9 cellular contexts compared by ENCODE assay signal in the genomic region with DNA sequence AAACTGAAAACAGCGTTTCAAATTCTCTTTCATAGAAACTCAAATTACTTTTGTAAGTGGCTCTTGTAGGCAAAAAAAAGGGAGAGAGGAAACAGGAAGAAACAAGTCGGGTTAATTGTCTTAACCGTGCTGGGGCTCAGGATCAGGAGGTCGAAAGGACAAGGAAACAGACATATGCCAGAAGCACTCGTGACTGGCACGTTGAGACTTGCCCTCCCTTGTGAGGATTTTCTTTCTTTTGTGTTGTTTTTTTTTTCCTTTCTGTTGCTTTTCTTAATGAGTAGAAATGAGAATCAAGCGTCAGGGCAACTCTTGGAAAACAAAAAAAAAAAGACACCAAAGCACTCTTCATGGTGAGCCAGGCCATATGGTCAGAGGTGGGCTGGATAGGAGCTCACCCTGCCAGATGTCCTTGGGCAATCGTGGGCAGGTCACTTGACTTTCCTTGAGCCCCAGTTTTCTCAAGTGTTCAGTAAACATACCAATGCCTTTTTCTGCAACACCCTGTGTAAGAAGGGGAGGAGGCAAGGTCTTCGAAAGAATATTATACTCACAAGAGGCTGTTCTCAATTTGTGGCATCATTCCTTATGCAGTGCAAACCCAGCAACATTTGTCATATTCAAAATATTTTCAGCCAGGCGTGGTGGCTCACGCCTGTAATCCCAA. TPM values are rescaled to one million over a fixed set of nuclear protein-coding genes. Genes with fewer than 3 reads are reported as not detected.
A peak's percentile ranks its signal among the peaks of the same experiment; 100 is the strongest.
DNase-seq lines count a peak whose midpoint lies in the region; ATAC-seq and TF ChIP-seq lines count a peak whose summit lies in the region.
"Had no signal": no experiment of that assay in that cellular context is flagged by ENCODE, and none has a peak within 500 bp of the region (broad histone marks: within the 10 kb centered on the region; RNA-seq: fewer than 3 reads in every experiment).

No MANE protein-coding gene starts in this region.

- H3K4me3 Mint-ChIP-seq in CD8-positive, alpha-beta memory T cell, result no peak overlapping the region

- CTCF ChIA-PET in CD8-positive, alpha-beta memory T cell (lab: Charles Lee), result no interaction called here

- peak overlapping the region in 3 of 8 donors; percentile 23 to 65 (median 61) for H3K27ac Mint-ChIP-seq in CD8-positive, alpha-beta memory T cell

- H3K36me3 Mint-ChIP-seq in CD8-positive, alpha-beta memory T cell, result peaks cover 0 to 8% (median 0%) of the 10 kb centered on the region in 3 donors

- H3K36me3 ChIP-seq in breast epithelium (no peaks in the 10 kb centered on the region), liver (ENCODE audit: control insufficient read depth in 4 of 4, insufficient read depth in 3 of 4, low read depth in 1 of 4, low read length in 3 of 4) (peaks cover 0 to 3% (median 0%) of the 10 kb centered on the region in 4 donors), upper lobe of left lung (no peaks in the 10 kb centered on the region), psoas muscle (ENCODE audit: insufficient read depth in 1 of 2, low read depth in 1 of 2) (no peaks in the 10 kb centered on the region)
- H3K36me3 ChIP-seq in CD8-positive, alpha-beta memory T cell (ENCODE audit: insufficient read depth, low read length), result no peaks in the 10 kb centered on the region

- TF ChIP-seq CTCF in breast epithelium (IDR thresholded peaks at IDR 0.05) (no peak), liver (IDR thresholded peaks at IDR 0.05; ENCODE audit: low read depth, low read length, missing input control) (no peak), upper lobe of left lung (IDR thresholded peaks at IDR 0.05) (no peak), psoas muscle (IDR thresholded peaks at IDR 0.05) (no peak)

- POLR2A ChIA-PET in CD8-positive, alpha-beta memory T cell (lab: Charles Lee), result no interaction called here

- TF ChIP-seq POLR2A in breast epithelium (IDR thresholded peaks at IDR 0.05), result no peak
- no peak for TF ChIP-seq POLR2A in upper lobe of left lung (IDR thresholded peaks at IDR 0.05)

- 41% methylated on average over 11 of the region's 11 CpGs for WGBS in liver
- 21% methylated on average over 11 of the region's 11 CpGs for WGBS in upper lobe of left lung, 2 donors
- whole genome bisulfite sequencing in psoas muscle, 3 donors, result 13 to 25% (median 22%) methylated on average over 11 of the region's 11 CpGs

- H3K9me3 ChIP-seq in breast epithelium (no peaks in the 10 kb centered on the region), liver (ENCODE audit: control insufficient read depth in 4 of 4, low read length in 3 of 4) (no peaks in the 10 kb centered on the region), upper lobe of left lung (no peaks in the 10 kb centered on the region), psoas muscle (no peaks in the 10 kb centered on the region)
- no peaks in the 10 kb centered on the region for H3K9me3 ChIP-seq in CD8-positive, alpha-beta memory T cell (ENCODE audit: low read length)

- H3K9ac ChIP-seq in liver (ENCODE audit: low read depth in 1 of 2, low read length in 2 of 2), result no peak overlapping the region

- no peak for TF ChIP-seq RAD21 in liver (IDR thresholded peaks at IDR 0.05)

- peak in 2 of 4 donors; percentile 20 to 70 for TF ChIP-seq EP300 in upper lobe of left lung (IDR thresholded peaks at IDR 0.05)

- no peaks in the 10 kb centered on the region for H3K27me3 ChIP-seq in breast epithelium
- H3K27me3 ChIP-seq in liver (ENCODE audit: control insufficient read depth in 4 of 4, insufficient read depth in 4 of 4, low read length in 3 of 4), result no peaks in the 10 kb centered on the region
- H3K27me3 ChIP-seq in upper lobe of left lung, result no peaks in the 10 kb centered on the region
- peaks cover 0 to 5% (median 0%) of the 10 kb centered on the region in 3 donors for H3K27me3 ChIP-seq in psoas muscle (ENCODE audit: insufficient read depth in 3 of 3, low read length in 2 of 3)
- H3K27me3 ChIP-seq in CD8-positive, alpha-beta memory T cell (ENCODE audit: insufficient read depth, low read length, poor library complexity, severe bottlenecking), result no peaks in the 10 kb centered on the region

- peaks cover 0 to 7% of the 10 kb centered on the region in 2 donors for H3K27me3 Mint-ChIP-seq in CD8-positive, alpha-beta memory T cell

- H3K4me3 ChIP-seq in breast epithelium (peak overlapping the region in 1 of 3 donors; percentile 39), liver (ENCODE audit: low read depth in 1 of 3, low read length in 3 of 3) (no peak overlapping the region), upper lobe of left lung (no peak overlapping the region), psoas muscle (no peak overlapping the region)
- H3K4me3 ChIP-seq in CD8-positive, alpha-beta memory T cell (ENCODE audit: low read length), result no peak overlapping the region
- H3K4me3 ChIP-seq: A549 had no signal

- peaks cover 0 to 13% (median 7%) of the 10 kb centered on the region in 5 donors for H3K9me3 Mint-ChIP-seq in CD8-positive, alpha-beta memory T cell

- H3K27ac ChIP-seq in breast epithelium (peak overlapping the region; percentile 51 to 76), liver (ENCODE audit: low read depth in 1 of 2, low read length in 2 of 2) (peak overlapping the region in 1 of 2 donors; percentile 44), upper lobe of left lung (peak overlapping the region; percentile 69 to 83 (median 72)), psoas muscle (no peak overlapping the region)
- H3K27ac ChIP-seq in CD8-positive, alpha-beta memory T cell (ENCODE audit: low read depth, low read length), result no peak overlapping the region
- H3K27ac ChIP-seq: A549 had no signal

- H3K4me1 ChIP-seq in breast epithelium, result peaks cover 4 to 8% of the 10 kb centered on the region in 2 donors
- peaks cover 0 to 7% (median 0%) of the 10 kb centered on the region in 4 donors for H3K4me1 ChIP-seq in liver (ENCODE audit: control insufficient read depth in 4 of 4, insufficient read depth in 4 of 4, low read length in 3 of 4)
- H3K4me1 ChIP-seq in upper lobe of left lung, result peaks cover 24 to 33% (median 24%) of the 10 kb centered on the region in 4 donors
- H3K4me1 ChIP-seq in psoas muscle, result peaks cover 9% of the 10 kb centered on the region
- H3K4me1 ChIP-seq in CD8-positive, alpha-beta memory T cell (ENCODE audit: insufficient read depth, low read length), result no peaks in the 10 kb centered on the region
- H3K4me1 ChIP-seq: A549 had no signal

- intact Hi-C loops in breast epithelium (cut with DNase I; ENCODE audit: low total_unique reads) (no loop called here), psoas muscle (cut with DNase I) (no loop called here)

- DNase-seq in NCI-H1436 (lab: John Stamatoyannopoulos, UW), result peak; percentile 12
- DNase-seq in NCI-H1436 treated with DMSO at 0.1 percent for 48 hours (lab: John Stamatoyannopoulos, UW), result no peak
- peak in 1 of 2 donors; percentile 43 for DNase-seq in breast epithelium (ENCODE audit: low spot score in 2 of 2)
- peak in 1 of 2 donors; percentile 85 for DNase-seq in upper lobe of left lung
- DNase-seq in hepatic stellate cell (ENCODE audit: low spot score), result no peak
- no peak for DNase-seq in psoas muscle
- no peak for DNase-seq in CD8-positive, alpha-beta memory T cell

- peaks cover 0 to 2% (median 0%) of the 10 kb centered on the region in 3 donors for H3K4me1 Mint-ChIP-seq in CD8-positive, alpha-beta memory T cell

- ATAC-seq in upper lobe of left lung (ENCODE audit: low FRiP score in 2 of 2) (peak; percentile 67 to 91), psoas muscle (no peak)

TF ChIP-seq in liver, 16 proteins besides CTCF, POLR2A, EP300 and RAD21:
- TF ChIP-seq RXRA (IDR thresholded peaks at IDR 0.05) (peak in 1 of 2 donors; percentile 20), EGR1 (IDR thresholded peaks at IDR 0.05; ENCODE audit: low read depth in 2 of 2) (no peak), NR2F2 (IDR thresholded peaks at IDR 0.05) (peak; percentile 87), FOXA2 (IDR thresholded peaks at IDR 0.05) (no peak), HNF4G (IDR thresholded peaks at IDR 0.05) (no peak)

RNA-seq across cellular contexts. Expression of a gene that starts 23.0 kb away (rescaled TPM):
- total RNA-seq in breast epithelium (10 to 100 TPM; 16.2 to 52.0 (median 38.3) TPM), liver (10 to 100 TPM in 1 of 2 donors, 1 to 10 TPM in 1; 6.4 to 10.1 TPM), upper lobe of left lung (10 to 100 TPM; 20.1 to 45.9 (median 23.6) TPM), psoas muscle (1 to 10 TPM; 3.0 to 6.0 (median 3.9) TPM)
- polyA plus RNA-seq in liver (1 to 10 TPM; 3.6 to 5.5 TPM), psoas muscle (1 to 10 TPM; 1.7 to 3.2 (median 3.1) TPM)
- 10 to 100 TPM; 16.8 to 17.3 TPM for total RNA-seq in CD8-positive, alpha-beta memory T cell
- 12.9 TPM for polyA plus RNA-seq in CD8-positive, alpha-beta memory T cell

Comparison
In these comparisons a context has a peak if more than half of its experiments do, and no peak if none do; other contexts are left out.
1. H3K27ac ChIP-seq: peak in breast epithelium (2 of 2) and upper lobe of left lung (4 of 4); none in psoas muscle (single experiment) and CD8-positive, alpha-beta memory T cell (single experiment).
2. ATAC-seq: peak in upper lobe of left lung (2 of 2); none in psoas muscle (0 of 4).